ENCODE assay signal across 9 cellular contexts in the genomic region with DNA sequence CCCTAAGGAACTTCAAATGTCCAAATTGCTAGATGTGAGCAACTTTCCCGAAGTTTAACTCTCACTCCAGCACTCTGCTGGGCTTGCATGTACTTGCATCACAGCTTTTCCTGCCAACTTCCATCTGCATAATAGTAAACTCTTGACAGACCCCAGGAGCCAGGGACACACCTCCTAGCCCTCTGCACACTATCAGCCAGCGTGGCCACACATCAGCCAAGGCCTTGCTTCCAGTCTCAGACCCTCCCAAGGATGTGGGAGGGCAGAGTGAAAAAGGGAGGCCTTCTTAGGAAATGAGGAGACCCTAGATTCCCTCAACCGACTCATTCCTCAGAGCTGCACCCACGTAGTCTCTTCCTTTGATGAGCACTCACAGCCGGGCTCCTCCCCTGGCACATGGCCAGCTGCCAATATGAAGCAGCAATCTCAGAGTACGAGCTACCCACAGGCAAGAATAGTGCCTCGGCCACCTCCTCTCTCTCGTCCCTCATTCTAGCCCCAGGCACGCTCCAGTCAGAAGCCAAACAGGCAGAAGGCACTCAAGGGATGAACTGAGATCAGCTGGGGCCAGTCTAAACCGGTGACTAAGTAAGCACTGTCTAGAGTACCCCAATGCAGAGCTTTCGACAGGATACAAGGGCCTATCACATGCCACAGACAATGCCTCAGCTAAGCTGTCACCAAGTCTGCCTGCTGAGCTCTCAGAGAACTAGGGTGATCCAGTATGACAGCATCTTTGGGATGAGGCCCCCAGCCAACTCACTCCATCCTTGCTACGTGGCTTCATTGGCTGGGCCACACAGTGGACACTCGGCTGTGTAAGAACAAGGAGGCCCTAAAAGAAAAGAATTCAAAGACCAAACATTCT. TPM values are rescaled to one million over a fixed set of nuclear protein-coding genes. Genes with fewer than 3 reads are reported as not detected.
DNase-seq lines count a peak whose midpoint lies in the region; ATAC-seq, FAIRE-seq and TF ChIP-seq lines count a peak whose summit lies in the region.
"Had no signal": no experiment of that assay in that cellular context is flagged by ENCODE, and none has a peak within 500 bp of the region (broad histone marks: within the 10 kb centered on the region; RNA-seq: fewer than 3 reads in every experiment).

No MANE protein-coding gene starts in this region.

- H3K4me1 ChIP-seq in breast epithelium (peaks cover 0 to 12% of the 10 kb centered on the region in 2 donors), left lung (peaks cover 32 to 39% of the 10 kb centered on the region in 2 donors)

- TF ChIP-seq CTCF in breast epithelium (IDR thresholded peaks at IDR 0.05) (no peak), left lung (IDR thresholded peaks at IDR 0.05) (no peak), D721Med (IDR thresholded peaks at IDR 0.05; ENCODE audit: insufficient read depth, missing control alignments) (no peak)

- DNase-seq in NCI-H2107 treated with DMSO at 0.1 percent for 48 hours (lab: John Stamatoyannopoulos, UW; ENCODE audit: unreplicated experiment) (peak; percentile 2), NCI-H2107 (lab: John Stamatoyannopoulos, UW) (no peak), RCC 7860 (ENCODE audit: low spot score) (peak; percentile 92), breast epithelium (ENCODE audit: low spot score in 2 of 2) (peak; percentile 40 to 67), left lung (peak in 1 of 2 donors; percentile 54), D721Med (ENCODE audit: insufficient read length, low spot score) (no peak), NCI-H774 (lab: John Stamatoyannopoulos, UW) (no peak)
- DNase-seq in stimulated activated CD8-positive, alpha-beta memory T cell treated with anti-CD3 and anti-CD28 coated beads, Interleukin-4, amount 100 ng/mL, for 48 hours, result peak; percentile 66

- intact Hi-C loops in breast epithelium (cut with DNase I; ENCODE audit: low total_unique reads), result no loop called here
- intact Hi-C loops in left lung (cut with DNase I), result no loop called here

- H3K9me3 ChIP-seq in breast epithelium (no peaks in the 10 kb centered on the region), left lung (no peaks in the 10 kb centered on the region)

- peak; percentile 5 for ATAC-seq in left lung

- H3K27me3 ChIP-seq in breast epithelium (no peaks in the 10 kb centered on the region), left lung (peaks cover 0 to 29% of the 10 kb centered on the region in 2 donors)

- H3K4me3 ChIP-seq in breast epithelium, result peak overlapping the region in 1 of 3 donors; percentile 34
- no peak overlapping the region for H3K4me3 ChIP-seq in left lung

- H3K36me3 ChIP-seq in breast epithelium (no peaks in the 10 kb centered on the region), left lung (no peaks in the 10 kb centered on the region)

- no peak for TF ChIP-seq POLR2A in breast epithelium (IDR thresholded peaks at IDR 0.05)

- FAIRE-seq in RCC 7860 (lab: Jason Lieb, UNC) (peak; percentile 74), D721Med (lab: Jason Lieb, UNC) (no peak)

- H3K27ac ChIP-seq in breast epithelium (peak overlapping the region; percentile 60 to 81), left lung (peak overlapping the region; percentile 28 to 77)

RNA-seq across cellular contexts. Expression of gene P4HA2, which starts 2.3 kb away (rescaled TPM):
- 10 to 100 TPM; 21.8 to 34.8 (median 26.2) TPM for total RNA-seq in breast epithelium
- total RNA-seq in left lung, result 10 to 100 TPM; 58.5 to 81.9 TPM
- total RNA-seq: CD4-positive, CD25-positive, alpha-beta regulatory T cell had no signal

RNA-seq across cellular contexts. Expression of gene PDLIM4, which starts 32.1 kb away (rescaled TPM):
- total RNA-seq in breast epithelium, result 100 to 1,000 TPM in 1 of 3 donors, 10 to 100 TPM in 1, 1 to 10 TPM in 1; 9.0 to 102 (median 71.4) TPM
- total RNA-seq in left lung, result 10 to 100 TPM in 1 of 2 donors, 1 to 10 TPM in 1; 7.7 to 13.5 TPM
- total RNA-seq: CD4-positive, CD25-positive, alpha-beta regulatory T cell had no signal

Comparison
In these comparisons a context has a peak if more than half of its experiments do, and no peak if none do; other contexts are left out.
1. DNase-seq: peak in NCI-H2107 treated with DMSO at 0.1 percent for 48 hours (single experiment), RCC 7860 (single experiment), breast epithelium (2 of 2) and stimulated activated CD8-positive, alpha-beta memory T cell treated with anti-CD3 and anti-CD28 coated beads, Interleukin-4, amount 100 ng/mL, for 48 hours (single experiment); none in NCI-H2107 (single experiment), D721Med (single experiment) and NCI-H774 (single experiment).